In genomic region chr1:145877923-145878486, GRCh38 we compare ENCODE assay signal across 2 cellular contexts.
A peak's percentile ranks its signal among the peaks of the same experiment; 100 is the strongest.
TF ChIP-seq lines count a peak whose summit lies in the region.

No MANE protein-coding gene starts in this region.

TF ChIP-seq in IMR-90, 13 proteins besides CTCF, POLR2A, EP300 and RAD21:
- TF ChIP-seq RFX5 (IDR thresholded peaks at IDR 0.05; ENCODE audit: low read depth, low read length) (no peak), MXI1 (IDR thresholded peaks at IDR 0.05; ENCODE audit: borderline replicate concordance, low read depth, low read length) (no peak), CHD1 (IDR thresholded peaks at IDR 0.05; ENCODE audit: low read depth, low read length) (no peak), RCOR1 (IDR thresholded peaks at IDR 0.05; ENCODE audit: insufficient replicate concordance, low read length) (no peak), SMC3 (IDR thresholded peaks at IDR 0.05; ENCODE audit: low read depth, low read length) (no peak), MAZ (IDR thresholded peaks at IDR 0.05; ENCODE audit: borderline replicate concordance, low read depth, low read length) (no peak), FOS (IDR thresholded peaks at IDR 0.05; ENCODE audit: low read depth, low read length) (no peak), NFE2L2 (IDR thresholded peaks at IDR 0.05; ENCODE audit: low read depth, low read length) (no peak), MAFK (IDR thresholded peaks at IDR 0.05; ENCODE audit: low read depth, low read length) (no peak), CEBPB (IDR thresholded peaks at IDR 0.05; ENCODE audit: low read depth, low read length) (no peak), USF2 (IDR thresholded peaks at IDR 0.05; ENCODE audit: low read depth, low read length) (no peak), BHLHE40 (IDR thresholded peaks at IDR 0.05; ENCODE audit: low read depth, low read length) (no peak)
- TF ChIP-seq, protein P1, sequence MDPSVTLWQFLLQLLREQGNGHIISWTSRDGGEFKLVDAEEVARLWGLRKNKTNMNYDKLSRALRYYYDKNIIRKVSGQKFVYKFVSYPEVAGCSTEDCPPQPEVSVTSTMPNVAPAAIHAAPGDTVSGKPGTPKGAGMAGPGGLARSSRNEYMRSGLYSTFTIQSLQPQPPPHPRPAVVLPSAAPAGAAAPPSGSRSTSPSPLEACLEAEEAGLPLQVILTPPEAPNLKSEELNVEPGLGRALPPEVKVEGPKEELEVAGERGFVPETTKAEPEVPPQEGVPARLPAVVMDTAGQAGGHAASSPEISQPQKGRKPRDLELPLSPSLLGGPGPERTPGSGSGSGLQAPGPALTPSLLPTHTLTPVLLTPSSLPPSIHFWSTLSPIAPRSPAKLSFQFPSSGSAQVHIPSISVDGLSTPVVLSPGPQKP (IDR thresholded peaks at IDR 0.05; ENCODE audit: borderline replicate concordance, low read depth, low read length) = no peak

TF ChIP-seq in K562, 482 proteins besides CTCF, POLR2A, EP300 and RAD21:
- TF ChIP-seq FOS (IDR thresholded peaks at IDR 0.05; ENCODE audit: extremely low read depth, insufficient read length) (peak; percentile 20), DPF2 (IDR thresholded peaks at IDR 0.05) (peak; percentile 71; the same call in 1 of the 2 replicates), JUN (IDR thresholded peaks at IDR 0.05; ENCODE audit: borderline replicate concordance, low read depth, low read length) (0 out of 2 replicates have a peak, but pooled peaks have one; percentile 58), JUN (CRISPR knock-in tag; IDR thresholded peaks at IDR 0.05; ENCODE audit: borderline replicate concordance) (no peak), CREM (IDR thresholded peaks at IDR 0.05; ENCODE audit: low read depth) (peak; percentile 29; the same call in 1 of the 2 replicates), ARID2 (IDR thresholded peaks at IDR 0.05) (no peak), TEAD4 (IDR thresholded peaks at IDR 0.05; ENCODE audit: low read length) (0 out of 2 replicates have a peak, but pooled peaks have one; percentile 8), TEAD4 (CRISPR knock-in tag; IDR thresholded peaks at IDR 0.05; ENCODE audit: borderline replicate concordance) (no peak), JUND (IDR thresholded peaks at IDR 0.05; ENCODE audit: borderline replicate concordance, low read depth, low read length) (peak; percentile 92), JUND (tag; IDR thresholded peaks at IDR 0.05; ENCODE audit: borderline replicate concordance, low read depth, low read length) (peak; percentile 87; the same call in 1 of the 3 replicates), SMARCA4 (IDR thresholded peaks at IDR 0.05) (peak; percentile 45; the same call in 1 of the 2 replicates), FOSL1 (tag; conservative IDR thresholded peaks at IDR 0.05) (peak; percentile 94), CXXC5 (CRISPR knock-in tag; IDR thresholded peaks at IDR 0.05) (peak; percentile 43), CTBP1 (IDR thresholded peaks at IDR 0.05; ENCODE audit: borderline replicate concordance) (peak; percentile 47; the same call in 1 of the 2 replicates), ATF3 (IDR thresholded peaks at IDR 0.05) (peak; percentile 70), ATF3 (CRISPR knock-in tag; conservative IDR thresholded peaks at IDR 0.05) (no peak), PCBP1 (IDR thresholded peaks at IDR 0.05; ENCODE audit: low read depth, low read length, poor library complexity, severe bottlenecking) (no peak), ZNF764 (CRISPR knock-in tag; IDR thresholded peaks at IDR 0.05; ENCODE audit: low read depth) (no peak), CBFA2T3 (IDR thresholded peaks at IDR 0.05) (no peak), BHLHE40 (IDR thresholded peaks at IDR 0.05; ENCODE audit: low read length) (0 out of 2 replicates have a peak, but pooled peaks have one; percentile 11), KLF6 (CRISPR knock-in tag; IDR thresholded peaks at IDR 0.05; ENCODE audit: borderline replicate concordance) (no peak), ARID1B (IDR thresholded peaks at IDR 0.05) (peak; percentile 67), ZNF133 (CRISPR knock-in tag; IDR thresholded peaks at IDR 0.05) (no peak)
- TF ChIP-seq, protein P2, sequence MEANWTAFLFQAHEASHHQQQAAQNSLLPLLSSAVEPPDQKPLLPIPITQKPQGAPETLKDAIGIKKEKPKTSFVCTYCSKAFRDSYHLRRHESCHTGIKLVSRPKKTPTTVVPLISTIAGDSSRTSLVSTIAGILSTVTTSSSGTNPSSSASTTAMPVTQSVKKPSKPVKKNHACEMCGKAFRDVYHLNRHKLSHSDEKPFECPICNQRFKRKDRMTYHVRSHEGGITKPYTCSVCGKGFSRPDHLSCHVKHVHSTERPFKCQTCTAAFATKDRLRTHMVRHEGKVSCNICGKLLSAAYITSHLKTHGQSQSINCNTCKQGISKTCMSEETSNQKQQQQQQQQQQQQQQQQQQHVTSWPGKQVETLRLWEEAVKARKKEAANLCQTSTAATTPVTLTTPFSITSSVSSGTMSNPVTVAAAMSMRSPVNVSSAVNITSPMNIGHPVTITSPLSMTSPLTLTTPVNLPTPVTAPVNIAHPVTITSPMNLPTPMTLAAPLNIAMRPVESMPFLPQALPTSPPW (CRISPR knock-in tag; IDR thresholded peaks at IDR 0.05) = 0 out of 2 replicates have a peak, but pooled peaks have one; percentile 25
